Comparison of ENCODE assay signal across 8 cellular contexts in the genomic region with DNA sequence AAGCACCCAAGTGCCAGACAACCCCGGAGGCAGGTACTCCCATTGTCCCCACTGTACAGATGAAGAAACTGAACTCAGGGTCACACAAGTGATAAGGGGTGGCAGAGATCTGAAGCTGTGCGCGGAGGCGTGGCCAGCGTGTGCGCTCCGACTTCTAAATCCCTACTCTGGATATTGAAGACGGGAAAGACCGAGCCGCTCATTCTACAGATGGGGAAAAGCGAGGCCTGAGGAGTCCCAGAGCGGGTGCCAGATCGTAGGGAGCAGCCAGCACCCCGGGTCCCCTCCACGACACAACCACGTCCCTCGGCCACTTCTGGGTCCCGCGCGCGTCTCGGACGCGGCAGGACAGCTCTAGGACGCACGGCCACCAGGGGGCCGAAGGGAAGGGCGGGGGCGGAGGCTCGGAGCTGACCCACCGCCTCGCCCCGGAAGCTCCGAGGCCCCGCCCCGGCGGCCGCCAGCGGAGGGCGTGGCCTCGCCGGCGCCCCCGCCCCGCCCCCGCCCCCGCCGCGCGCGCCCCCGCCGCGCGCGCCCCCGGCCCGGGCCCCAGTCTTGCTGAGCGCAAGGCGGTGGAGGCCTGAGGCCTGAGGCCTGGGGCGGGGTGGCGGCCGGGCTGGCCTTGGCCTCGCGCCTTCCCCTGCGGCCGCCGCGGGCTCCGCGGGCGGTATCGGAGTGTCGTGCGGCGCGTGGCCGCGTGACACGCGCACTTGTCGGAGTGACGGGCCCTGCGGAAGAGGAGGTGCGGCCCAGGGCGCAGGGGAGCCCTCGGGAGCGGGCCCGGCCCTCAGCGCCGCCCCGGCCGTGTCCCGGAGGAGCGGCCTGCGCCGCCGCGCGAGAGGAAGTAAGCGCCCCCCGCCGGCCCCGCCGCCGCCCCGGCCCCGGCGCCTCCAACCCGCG. TPM values are rescaled to one million over a fixed set of nuclear protein-coding genes. Genes with fewer than 3 reads are reported as not detected.
DNase-seq lines count a peak whose midpoint lies in the region; ATAC-seq, FAIRE-seq and TF ChIP-seq lines count a peak whose summit lies in the region.

Gene H6PD (plus strand): TSS at position 552 of the 900 bp plus-strand sequence. CDS start 10,161 bp downstream, outside the sequence.

- H3K27me3 Mint-ChIP-seq in natural killer cell treated with Interleukin-12 subunit alpha and Interleukin-12 subunit beta and Interleukin-15 and Interleukin-18, amount 100 ng/mL, for 72 hours: no peaks in the 10 kb centered on the region

- H3K4me3 Mint-ChIP-seq in natural killer cell treated with Interleukin-12 subunit alpha and Interleukin-12 subunit beta and Interleukin-15 and Interleukin-18, amount 100 ng/mL, for 72 hours: peak within 1 kb of the TSS; percentile 89

- in situ Hi-C loops in Caki2 (cut with HindIII; ENCODE audit: low pct_unique_long_range_greater_than_20kb, low sequenced_read_pairs): no loop called here

- peak within 1 kb of the TSS; percentile 62 for H3K4me3 ChIP-seq in fibroblast of mammary gland (ENCODE audit: control insufficient read depth, low read depth, low read length)

- peak; percentile 82 for DNase-seq in Caki2 (ENCODE audit: low read depth)
- DNase-seq in RCC 7860 (ENCODE audit: low spot score): peak; percentile 63
- DNase-seq in activated T-helper 1 cell treated with anti-CD3 and anti-CD28 coated beads, Interleukin-2, amount 50 U/mL, for 16 hours (ENCODE audit: low read depth in 1 of 2, low spot score in 1 of 2): peak; percentile 40 to 67
- DNase-seq in fibroblast of mammary gland (ENCODE audit: low read depth): peak; percentile 76
- peak; percentile 91 for DNase-seq in natural killer cell treated with Interleukin-12 subunit alpha and Interleukin-12 subunit beta and Interleukin-15 and Interleukin-18, amount 100 ng/mL, for 72 hours (ENCODE audit: low spot score)
- peak; percentile 82 for DNase-seq in stimulated activated naive CD8-positive, alpha-beta T cell treated with anti-CD3 and anti-CD28 coated beads, Interleukin-15, Interleukin-2, amounts not matched to agents 100 U/mL and 50 U/mL, for 24 hours

- ATAC-seq in GM19395 (IDR thresholded peaks at IDR 0.05; ENCODE audit: unreplicated experiment) (peak; percentile 65), HG03565 (IDR thresholded peaks at IDR 0.05; ENCODE audit: unreplicated experiment) (peak; percentile 55)
- ATAC-seq in natural killer cell treated with Interleukin-12 subunit alpha and Interleukin-12 subunit beta and Interleukin-15 and Interleukin-18, amount 100 ng/mL, for 72 hours: peak; percentile 92 to 94
- ATAC-seq in stimulated activated naive CD8-positive, alpha-beta T cell treated with anti-CD3 and anti-CD28 coated beads, Interleukin-15, Interleukin-2, amounts not matched to agents 100 U/mL and 50 U/mL, for 24 hours: peak; percentile 77

- no peaks in the 10 kb centered on the region for H3K9me3 Mint-ChIP-seq in natural killer cell treated with Interleukin-12 subunit alpha and Interleukin-12 subunit beta and Interleukin-15 and Interleukin-18, amount 100 ng/mL, for 72 hours

- no peaks in the 10 kb centered on the region for H3K36me3 Mint-ChIP-seq in natural killer cell treated with Interleukin-12 subunit alpha and Interleukin-12 subunit beta and Interleukin-15 and Interleukin-18, amount 100 ng/mL, for 72 hours

- FAIRE-seq in RCC 7860 (lab: Jason Lieb, UNC): no peak

- H3K4me1 Mint-ChIP-seq in natural killer cell treated with Interleukin-12 subunit alpha and Interleukin-12 subunit beta and Interleukin-15 and Interleukin-18, amount 100 ng/mL, for 72 hours (ENCODE audit: low read depth in 2 of 2): peaks cover 24 to 45% of the 10 kb centered on the region in 2 donors

- H3K27ac Mint-ChIP-seq in natural killer cell treated with Interleukin-12 subunit alpha and Interleukin-12 subunit beta and Interleukin-15 and Interleukin-18, amount 100 ng/mL, for 72 hours: peak within 1 kb of the TSS; percentile 82 to 88

- TF ChIP-seq CTCF in fibroblast of mammary gland (conservative IDR thresholded peaks at IDR 0.05; ENCODE audit: control insufficient read depth, insufficient read depth, low read depth, low read length): peak; percentile 53

RNA-seq across cellular contexts. Expression of gene H6PD, which starts in this region (rescaled TPM):
- total RNA-seq in Caki2 (2014; rRNA removed; shearing (Covaris generic); ENCODE audit: low replicate concordance): 18.5 and 22.2 TPM in 2 replicates
- total RNA-seq in natural killer cell treated with Interleukin-12 subunit alpha and Interleukin-12 subunit beta and Interleukin-15 and Interleukin-18, amount 100 ng/mL, for 72 hours: 10 to 100 TPM; 14.1 to 15.1 TPM

Comparison
In these comparisons a context has a peak if more than half of its experiments do, and no peak if none do; other contexts are left out.
1. Peak in every context shown above with its lines: DNase-seq, ATAC-seq and H3K4me3 ChIP-seq.